17 cellular contexts compared by ENCODE assay signal in genomic region chr2:11520092-11520693, GRCh38.
"Had no signal": no experiment of that assay in that cellular context is flagged by ENCODE, and none has a peak within 500 bp of the region (broad histone marks: within the 10 kb centered on the region; RNA-seq: fewer than 3 reads in every experiment).

No MANE protein-coding gene starts in this region.

- DNase-seq: colonic mucosa; dermis blood vessel endothelial cell; foreskin melanocyte; head of caudate nucleus; islet precursor cell; mammary epithelial cell; mucosa of descending colon; naive thymus-derived CD8-positive, alpha-beta T cell; posterior cingulate gyrus; sigmoid colon; small intestine; stimulated activated CD4-positive, alpha-beta T cell treated with anti-CD3 and anti-CD28 coated beads, Interleukin-12 subunit alpha, Interleukin-12 subunit beta, amount 100 ng/mL, for 4 hours; stimulated activated naive CD4-positive, alpha-beta T cell; thyroid gland had no signal

- H3K27me3 ChIP-seq: colonic mucosa, hepatocyte, sigmoid colon, thyroid gland had no signal

- ATAC-seq: left lobe of liver; mucosa of descending colon; naive thymus-derived CD8-positive, alpha-beta T cell had no signal

- H3K36me3 ChIP-seq: colonic mucosa, sigmoid colon, thyroid gland had no signal

- H3K9me3 ChIP-seq: colonic mucosa, mucosa of descending colon, sigmoid colon, thyroid gland had no signal

- H3K4me3 ChIP-seq: colonic mucosa, hepatocyte, mucosa of descending colon, sigmoid colon, thyroid gland had no signal

- H3K27ac ChIP-seq: colonic mucosa, hepatocyte, sigmoid colon, thyroid gland had no signal

- H2AFZ ChIP-seq: hepatocyte had no signal

- FAIRE-seq: small intestine, urothelium cell line had no signal

- H3K4me2 ChIP-seq: hepatocyte had no signal

- H3K4me1 ChIP-seq: colonic mucosa, sigmoid colon, thyroid gland had no signal
